Comparison of ENCODE assay signal across 8 cellular contexts in the genomic region with DNA sequence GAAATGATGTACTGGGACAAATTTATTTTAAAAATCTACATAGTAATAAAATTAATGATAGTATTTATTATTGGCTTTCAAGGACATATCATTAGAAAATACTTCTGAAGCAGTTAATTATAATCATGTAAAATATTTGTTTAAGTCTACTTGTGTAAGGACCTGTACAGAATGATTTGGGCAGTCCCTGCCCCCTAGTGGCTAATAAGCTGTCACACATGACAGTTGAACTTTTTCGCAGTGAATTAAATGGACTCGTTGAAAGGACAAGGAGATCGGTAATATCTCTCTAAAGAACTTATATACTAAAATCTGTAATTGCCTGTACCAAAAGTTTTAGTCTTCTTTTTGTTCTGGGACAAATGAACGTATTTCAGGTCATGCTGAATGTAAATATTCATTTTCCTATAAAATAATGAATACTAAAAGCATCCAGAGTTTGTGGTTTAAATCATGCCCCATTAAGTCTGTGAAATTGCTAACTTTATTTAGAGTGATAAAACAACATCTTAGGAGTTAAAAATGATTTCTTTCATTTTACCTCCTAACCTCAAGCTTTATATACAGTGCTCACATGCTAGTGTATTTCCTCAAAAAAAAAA. TPM values are rescaled to one million over a fixed set of nuclear protein-coding genes. Genes with fewer than 3 reads are reported as not detected.
DNase-seq lines count a peak whose midpoint lies in the region; ATAC-seq and TF ChIP-seq lines count a peak whose summit lies in the region.

No MANE protein-coding gene starts in this region.

- peak overlapping the region; percentile 73 for H3K27ac ChIP-seq in psoas muscle

- no peaks in the 10 kb centered on the region for H3K9me3 Mint-ChIP-seq in activated CD4-positive, alpha-beta T cell treated with anti-CD3 and anti-CD28 coated beads, Interleukin-2, amount 10 ng/mL, durations not matched to agents 7 days and 5 days

- H3K4me1 ChIP-seq in psoas muscle, result peaks cover 17% of the 10 kb centered on the region

- peaks cover 0 to 68% of the 10 kb centered on the region in 2 donors for H3K36me3 ChIP-seq in psoas muscle (ENCODE audit: insufficient read depth in 1 of 2, low read depth in 1 of 2)

- H3K4me1 Mint-ChIP-seq in activated CD4-positive, alpha-beta T cell treated with anti-CD3 and anti-CD28 coated beads, Interleukin-2, amount 10 ng/mL, durations not matched to agents 7 days and 5 days, result peaks cover 22% of the 10 kb centered on the region

- 6 to 13% (median 10%) methylated on average over 4 of the region's 4 CpGs for WGBS in psoas muscle, 3 donors

- ATAC-seq in GM19043 (IDR thresholded peaks at IDR 0.05; ENCODE audit: low read depth, unreplicated experiment) (peak; percentile 85), HG03135 (IDR thresholded peaks at IDR 0.05; ENCODE audit: unreplicated experiment) (peak; percentile 88), psoas muscle (peak; percentile 77 to 96 (median 85))

- no peaks in the 10 kb centered on the region for H3K27me3 ChIP-seq in psoas muscle (ENCODE audit: insufficient read depth in 3 of 3, low read length in 2 of 3)

- intact Hi-C loops in psoas muscle (cut with DNase I), result no loop called here

- H3K4me3 ChIP-seq in psoas muscle, result peak overlapping the region; percentile 5

- POLR2A ChIA-PET in activated CD4-positive, alpha-beta T cell treated with anti-CD3 and anti-CD28 coated beads, Interleukin-2, amount 10 ng/mL, durations not matched to agents 7 days and 5 days (lab: Charles Lee), result no interaction called here

- TF ChIP-seq CTCF in psoas muscle (IDR thresholded peaks at IDR 0.05), result peak; percentile 88

- peaks cover 30% of the 10 kb centered on the region for H3K36me3 Mint-ChIP-seq in activated CD4-positive, alpha-beta T cell treated with anti-CD3 and anti-CD28 coated beads, Interleukin-2, amount 10 ng/mL, durations not matched to agents 7 days and 5 days (ENCODE audit: low read depth)

- peak; percentile 79 for DNase-seq in DMS153 treated with DMSO at 0.1 percent for 48 hours (lab: John Stamatoyannopoulos, UW; ENCODE audit: unreplicated experiment)
- peak; percentile 28 for DNase-seq in NCI-H2196 (lab: John Stamatoyannopoulos, UW; ENCODE audit: unreplicated experiment)
- DNase-seq in activated CD4-positive, alpha-beta T cell treated with anti-CD3 and anti-CD28 coated beads, Interleukin-2, amount 10 ng/mL, durations not matched to agents 7 days and 5 days, result peak; percentile 38
- DNase-seq in globus pallidus (ENCODE audit: low spot score), result peak; percentile 57
- DNase-seq in psoas muscle, result no peak
- DNase-seq in HK-2 (ENCODE audit: unreplicated experiment), result no peak

- H3K9me3 ChIP-seq in psoas muscle, result no peaks in the 10 kb centered on the region

- H3K4me3 Mint-ChIP-seq in activated CD4-positive, alpha-beta T cell treated with anti-CD3 and anti-CD28 coated beads, Interleukin-2, amount 10 ng/mL, durations not matched to agents 7 days and 5 days, result no peak overlapping the region

- H3K27me3 Mint-ChIP-seq in activated CD4-positive, alpha-beta T cell treated with anti-CD3 and anti-CD28 coated beads, Interleukin-2, amount 10 ng/mL, durations not matched to agents 7 days and 5 days, result no peaks in the 10 kb centered on the region

- H3K27ac Mint-ChIP-seq in activated CD4-positive, alpha-beta T cell treated with anti-CD3 and anti-CD28 coated beads, Interleukin-2, amount 10 ng/mL, durations not matched to agents 7 days and 5 days, result no peak overlapping the region

- CTCF ChIA-PET in activated CD4-positive, alpha-beta T cell treated with anti-CD3 and anti-CD28 coated beads, Interleukin-2, amount 10 ng/mL, durations not matched to agents 7 days and 5 days (lab: Charles Lee), result interaction anchor here (0.5 to 1.7 kb wide), 6 partner anchors 9 to 1531 kb away, joined by 3 to 7 read pairs (median 5); a partner anchor contains a TSS

RNA-seq across cellular contexts. Expression of a gene that starts 13.6 kb away (rescaled TPM):
- 10 to 100 TPM; 30.3 to 32.3 TPM for total RNA-seq in activated CD4-positive, alpha-beta T cell treated with anti-CD3 and anti-CD28 coated beads, Interleukin-2, amount 10 ng/mL, durations not matched to agents 7 days and 5 days
- total RNA-seq in psoas muscle, result 10 to 100 TPM; 14.2 to 22.1 (median 18.4) TPM
- polyA plus RNA-seq in psoas muscle, result 10 to 100 TPM; 11.0 to 23.8 (median 14.3) TPM

RNA-seq across cellular contexts. Expression of a gene that starts 47.5 kb away (rescaled TPM):
- total RNA-seq in activated CD4-positive, alpha-beta T cell treated with anti-CD3 and anti-CD28 coated beads, Interleukin-2, amount 10 ng/mL, durations not matched to agents 7 days and 5 days, result not detected
- total RNA-seq in psoas muscle, result not detected
- polyA plus RNA-seq in psoas muscle, result not detected

Comparison
In these comparisons a context has a peak if more than half of its experiments do, and no peak if none do; other contexts are left out.
1. DNase-seq: peak in DMS153 treated with DMSO at 0.1 percent for 48 hours (single experiment), NCI-H2196 (single experiment), activated CD4-positive, alpha-beta T cell treated with anti-CD3 and anti-CD28 coated beads, Interleukin-2, amount 10 ng/mL, durations not matched to agents 7 days and 5 days (single experiment) and globus pallidus (single experiment); none in psoas muscle (0 of 2) and HK-2 (single experiment).
2. Peak in every context shown above with its lines, with median percentiles within 50 percentile points of each other: ATAC-seq.